In the genomic region with DNA sequence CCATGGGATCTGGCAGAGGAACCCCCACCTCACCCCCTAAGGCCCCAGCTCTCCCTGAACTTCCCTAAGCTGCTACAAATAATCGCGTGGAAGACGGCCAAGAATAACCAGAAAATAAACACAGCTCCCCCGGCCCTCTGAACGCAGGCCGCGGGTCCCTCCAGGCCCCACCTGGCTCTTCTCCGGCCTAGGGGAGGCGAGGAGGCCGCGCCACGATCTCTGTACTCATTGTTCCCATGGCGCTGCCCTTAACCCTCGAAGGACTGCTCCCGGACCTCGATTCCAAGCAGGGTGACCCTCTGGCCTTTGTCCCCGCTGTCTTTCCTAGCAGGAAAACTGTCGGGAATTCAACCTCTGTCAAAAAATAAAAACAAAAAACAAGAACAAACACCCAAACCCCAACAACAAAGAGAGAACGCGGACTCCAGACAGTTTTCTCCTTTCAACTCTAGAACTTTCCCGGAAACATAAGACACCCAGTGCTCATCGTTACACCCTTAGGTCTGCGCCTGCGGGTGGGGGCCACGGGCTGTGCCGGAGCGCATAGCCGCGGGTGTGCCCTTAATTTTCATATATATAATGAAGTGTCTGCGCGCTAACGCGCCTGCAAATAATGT, we compare ENCODE assay signal across 27 cellular contexts. TPM values are rescaled to one million over a fixed set of nuclear protein-coding genes. Genes with fewer than 3 reads are reported as not detected.
"Had no signal": no experiment of that assay in that cellular context is flagged by ENCODE, and none has a peak within 500 bp of the region (broad histone marks: within the 10 kb centered on the region; RNA-seq: fewer than 3 reads in every experiment).

No MANE protein-coding gene starts in this region.

- H3K27ac Mint-ChIP-seq: activated B cell treated with CpG ODN at 0.5 μM for 24 hours; activated naive CD4-positive, alpha-beta T cell treated with anti-CD3 and anti-CD28 coated beads, Interleukin-2, amount 10 ng/mL, durations not matched to agents 7 days and 5 days; brain; dendritic cell treated with granulocyte-macrophage colony-stimulating factor and Interleukin-4, amounts not matched to agents 40 ng/mL and 50 ng/mL, for 4 days; immature natural killer cell; natural killer cell; stimulated activated naive CD8-positive, alpha-beta T cell treated with anti-CD3 and anti-CD28 coated beads, Interleukin-15, amount 100 ng/mL, for 72 hours had no signal

- H3K79me2 ChIP-seq: parathyroid adenoma had no signal

- H3K9me3 ChIP-seq: left lung, right lobe of liver, tibial artery had no signal

- H3K9ac ChIP-seq: parathyroid adenoma had no signal

- H3K4me1 ChIP-seq: foreskin keratinocyte, left lung, parathyroid adenoma, right lobe of liver had no signal

- H3K27ac ChIP-seq: foreskin keratinocyte, left lung, parathyroid adenoma, right lobe of liver, tibial artery had no signal

- H3K4me3 Mint-ChIP-seq: activated B cell treated with CpG ODN at 0.5 μM for 24 hours; activated naive CD4-positive, alpha-beta T cell treated with anti-CD3 and anti-CD28 coated beads, Interleukin-2, amount 10 ng/mL, durations not matched to agents 7 days and 5 days; dendritic cell treated with granulocyte-macrophage colony-stimulating factor and Interleukin-4, amounts not matched to agents 40 ng/mL and 50 ng/mL, for 4 days; immature natural killer cell; natural killer cell had no signal

- ATAC-seq: foreskin keratinocyte; left lung; natural killer cell; right lobe of liver; SK-N-SH treated with all-trans-retinoic acid at 6 μM for 48 hours; stimulated activated naive CD8-positive, alpha-beta T cell treated with anti-CD3 and anti-CD28 coated beads, Interleukin-15, amount 100 ng/mL, for 72 hours had no signal

- H2AFZ ChIP-seq: parathyroid adenoma had no signal

- DNase-seq: activated B cell treated with CpG ODN at 0.5 μM for 24 hours; activated CD4-positive, alpha-beta T cell treated with anti-CD3 and anti-CD28 coated beads for 4 hours; activated CD8-positive, alpha-beta memory T cell treated with anti-CD3 and anti-CD28 coated beads, Interleukin-2, amount 50 U/mL, for 48 hours; activated effector memory CD4-positive, alpha-beta T cell treated with anti-CD3 and anti-CD28 coated beads, Interleukin-2, amount 50 U/mL, for 16 hours; activated naive CD4-positive, alpha-beta T cell treated with anti-CD3 and anti-CD28 coated beads, Interleukin-2, amount 10 ng/mL, durations not matched to agents 7 days and 5 days; anterior cingulate cortex; caudate nucleus; effector CD4-positive, alpha-beta T cell; erythroblast; foreskin keratinocyte; immature natural killer cell; kidney glomerular epithelial cell; left lung; mammary epithelial cell; midbrain; natural killer cell; right lobe of liver; stimulated activated CD4-positive, alpha-beta T cell treated with anti-CD3 and anti-CD28 coated beads, Interleukin-1b, Interleukin-23, amount 100 ng/mL, for 48 hours; stimulated activated naive CD8-positive, alpha-beta T cell treated with anti-CD3 and anti-CD28 coated beads, Interleukin-15, amount 100 ng/mL, for 72 hours; tibial artery had no signal

- H3K36me3 Mint-ChIP-seq: activated naive CD4-positive, alpha-beta T cell treated with anti-CD3 and anti-CD28 coated beads, Interleukin-2, amount 10 ng/mL, durations not matched to agents 7 days and 5 days; brain; immature natural killer cell; natural killer cell had no signal

- H3K4me3 ChIP-seq: left lung, right lobe of liver, skin epidermis, tibial artery had no signal

- H3K9me3 Mint-ChIP-seq: activated naive CD4-positive, alpha-beta T cell treated with anti-CD3 and anti-CD28 coated beads, Interleukin-2, amount 10 ng/mL, durations not matched to agents 7 days and 5 days; dendritic cell treated with granulocyte-macrophage colony-stimulating factor and Interleukin-4, amounts not matched to agents 40 ng/mL and 50 ng/mL, for 4 days had no signal

- H3K36me3 ChIP-seq: left lung, right lobe of liver, tibial artery had no signal

- H3K4me1 Mint-ChIP-seq: activated B cell treated with CpG ODN at 0.5 μM for 24 hours; activated naive CD4-positive, alpha-beta T cell treated with anti-CD3 and anti-CD28 coated beads, Interleukin-2, amount 10 ng/mL, durations not matched to agents 7 days and 5 days; brain; immature natural killer cell; natural killer cell had no signal

RNA-seq across cellular contexts. Expression of gene TBX5, which starts 34.0 kb away (rescaled TPM):
- total RNA-seq: activated B cell treated with CpG ODN at 0.5 μM for 24 hours, foreskin keratinocyte, glomerular endothelial cell, mammary epithelial cell, natural killer cell, pulmonary artery endothelial cell, right lobe of liver had no signal
- polyA plus RNA-seq: foreskin keratinocyte, immature natural killer cell, mammary epithelial cell had no signal
